19 cellular contexts compared by ENCODE assay signal in genomic region chr12:4261655-4262054, GRCh38. TPM values are rescaled to one million over a fixed set of nuclear protein-coding genes. Genes with fewer than 3 reads are reported as not detected.
DNase-seq lines count a peak whose midpoint lies in the region; ATAC-seq, FAIRE-seq and TF ChIP-seq lines count a peak whose summit lies in the region.
"Had no signal": no experiment of that assay in that cellular context is flagged by ENCODE, and none has a peak within 500 bp of the region (broad histone marks: within the 10 kb centered on the region; RNA-seq: fewer than 3 reads in every experiment).

No MANE protein-coding gene starts in this region.

- H3K9ac ChIP-seq in GM12878 (ENCODE audit: control insufficient read depth, insufficient read depth, low read length) = no peak overlapping the region

- POLR2A ChIA-PET in GM12878 (lab: Charles Lee) = interaction anchor here (0.8 to 5.8 kb wide), 14 partner anchors 9 to 154 kb away, joined by 3 to 49 read pairs (median 3); partner anchors contain the start of gene CCND2

- DNase-seq in GM20000 (ENCODE audit: low spot score) (peak; percentile 68), GM12878 (ENCODE audit: low read depth, low spot score) (peak; percentile 64), NCI-H1092 treated with DMSO at 0.1 percent for 48 hours (lab: John Stamatoyannopoulos, UW) (no peak), DMS 273 (lab: John Stamatoyannopoulos, UW; ENCODE audit: unreplicated experiment) (no peak)
- DNase-seq in activated CD4-positive, alpha-beta T cell treated with anti-CD3 and anti-CD28 coated beads, Interleukin-2, amount 50 U/mL, for 4 hours = no peak
- DNase-seq: activated CD4-positive, alpha-beta T cell treated with anti-CD3 and anti-CD28 coated beads, Interleukin-2, amount 50 U/mL, for 48 hours; activated naive CD8-positive, alpha-beta T cell treated with anti-CD3 and anti-CD28 coated beads, Interleukin-2, amount 10 ng/mL, durations not matched to agents 7 days and 5 days; Caco-2; KG1; NCI-H2029; NCI-H510A; Right ventricle myocardium superior; small intestine; stimulated activated CD8-positive, alpha-beta memory T cell treated with anti-CD3 and anti-CD28 coated beads, Interleukin-4, amount 100 ng/mL, for 48 hours had no signal

- no peaks in the 10 kb centered on the region for H3K27me3 ChIP-seq in GM12878 (replicated peaks in 1 of 2; ENCODE audit: control insufficient read depth in 2 of 2, insufficient read depth in 2 of 2, low read length in 1 of 2)

- no peak for FAIRE-seq in GM12878 (lab: Jason Lieb, UNC)
- FAIRE-seq: small intestine had no signal

- TSS peak; percentile 98 for BruUV-seq in GM12878 (replicated peaks; lab: Mats Ljungman, UMichigan)

- in situ Hi-C loops in GM12878 (cut with MboI) = no loop called here

- ATAC-seq in GM18517 (IDR thresholded peaks at IDR 0.05; ENCODE audit: unreplicated experiment) (peak; percentile 68), HG02870 (IDR thresholded peaks at IDR 0.05; ENCODE audit: unreplicated experiment) (peak; percentile 57), GM12878 (peak; percentile 96), esophagus mucosa (no peak)

- intact Hi-C loops in GM12878 (cut with micrococcal nuclease; ENCODE audit: unreplicated experiment) = loop anchor here (2.0 kb wide), 1 partner anchor 47 kb away; no protein-coding TSS in a partner anchor

- SMC1A ChIA-PET in GM12878 (lab: Charles Lee; ENCODE audit: uncharacterized antibody, unreplicated experiment) = interaction anchor here (0.8 to 4.1 kb wide), 20 partner anchors 10 to 172 kb away, joined by 3 to 53 read pairs (median 8); partner anchors contain the start of gene CCND2

- no peak for TF ChIP-seq EP300 in GM12878 (IDR thresholded peaks at IDR 0.05; ENCODE audit: borderline replicate concordance in 1 of 2, control insufficient read depth in 1 of 2, low read depth in 2 of 2, low read length in 2 of 2)

- H2AFZ ChIP-seq in GM12878 (ENCODE audit: control insufficient read depth, low read depth, low read length) = no peak overlapping the region; the same call in 1 of the 2 replicates

- TF ChIP-seq CTCF in GM20000 (IDR thresholded peaks at IDR 0.05; ENCODE audit: extremely low read depth, missing control alignments) (no peak), GM12878 (IDR thresholded peaks at IDR 0.05 in 2 of 3, conservative IDR thresholded peaks at IDR 0.05 in 1 of 3; ENCODE audit: control insufficient read depth in 2 of 3, extremely low read depth in 1 of 3, insufficient read depth in 1 of 3, low read depth in 3 of 3, low read length in 3 of 3) (no peak)

- peak overlapping the region; percentile 80 for H3K27ac ChIP-seq in GM12878 (ENCODE audit: control insufficient read depth, insufficient read depth)
- H3K27ac ChIP-seq: coronary artery, thoracic aorta had no signal

- TF ChIP-seq RAD21 in GM12878 (IDR thresholded peaks at IDR 0.05; ENCODE audit: insufficient read depth, low read depth, low read length) = no peak

- RAD21 ChIA-PET in GM12878 (lab: Charles Lee; ENCODE audit: unreplicated experiment) = interaction anchor here (0.7 to 5.6 kb wide), 23 partner anchors 11 to 154 kb away, joined by 3 to 58 read pairs (median 5); partner anchors contain the start of gene CCND2

- no peaks in the 10 kb centered on the region for H4K20me1 ChIP-seq in GM12878 (ENCODE audit: control insufficient read depth, insufficient read depth)

- H3K4me2 ChIP-seq in GM12878 (ENCODE audit: control insufficient read depth, insufficient read depth) = peak overlapping the region; percentile 72

- no peaks in the 10 kb centered on the region for H3K36me3 ChIP-seq in GM12878 (ENCODE audit: control insufficient read depth in 2 of 2, insufficient read depth in 2 of 2, low read length in 1 of 2)
- H3K36me3 ChIP-seq: thoracic aorta had no signal

- H3K4me3 ChIP-seq in GM12878 = no peak overlapping the region
- H3K4me3 ChIP-seq: coronary artery, thoracic aorta had no signal

- H3K4me1 ChIP-seq in GM12878 (ENCODE audit: control insufficient read depth, insufficient read depth, low read length) = peaks cover 15% of the 10 kb centered on the region
- H3K4me1 ChIP-seq: Caco-2 had no signal

- no peaks in the 10 kb centered on the region for H3K79me2 ChIP-seq in GM12878 (ENCODE audit: control insufficient read depth, insufficient read depth, low read length)

- CTCF ChIA-PET in GM12878 (lab: Yijun Ruan, JAX) = interaction anchor here (0.6 to 4.0 kb wide), 11 partner anchors 11 to 376 kb away, joined by 3 to 24 read pairs (median 4); no protein-coding TSS in a partner anchor

- TF ChIP-seq POLR2A in GM12878 (IDR thresholded peaks at IDR 0.05; ENCODE audit: low read depth, low read length) = no peak

- H3K9me3 ChIP-seq in GM12878 (replicated peaks; ENCODE audit: control insufficient read depth, insufficient read depth, low read length) = peaks cover 2% of the 10 kb centered on the region; the same call in 2 of the 3 replicates
- H3K9me3 ChIP-seq: thoracic aorta had no signal

TF ChIP-seq in GM12878, 131 proteins besides CTCF, POLR2A, EP300 and RAD21 (continues in another document):
- TF ChIP-seq TAF1 (IDR thresholded peaks at IDR 0.05; ENCODE audit: borderline replicate concordance, low read depth, low read length) (no peak), EGR1 (IDR thresholded peaks at IDR 0.05; ENCODE audit: borderline replicate concordance in 1 of 2, low read depth in 2 of 2, low read length in 2 of 2) (no peak), CHD1 (IDR thresholded peaks at IDR 0.05; ENCODE audit: low read depth, low read length) (no peak), ZBTB33 (IDR thresholded peaks at IDR 0.05) (no peak), NFIC (IDR thresholded peaks at IDR 0.05; ENCODE audit: low read depth, low read length) (0 out of 2 replicates have a peak, but pooled peaks have one; percentile 15), ZSCAN29 (IDR thresholded peaks at IDR 0.05) (no peak), SREBF2 (IDR thresholded peaks at IDR 0.05; ENCODE audit: low read length) (no peak), SIN3A (IDR thresholded peaks at IDR 0.05; ENCODE audit: low read depth, low read length) (no peak), CBFB (IDR thresholded peaks at IDR 0.05; ENCODE audit: low read depth) (no peak), MEF2B (IDR thresholded peaks at IDR 0.05; ENCODE audit: partially characterized antibody, poor library complexity, severe bottlenecking) (peak; percentile 31), ZNF207 (IDR thresholded peaks at IDR 0.05; ENCODE audit: borderline replicate concordance) (no peak), IRF4 (IDR thresholded peaks at IDR 0.05; ENCODE audit: low read depth, low read length) (no peak)

RNA-seq across cellular contexts. Expression of gene CCND2, which starts 11.9 kb away (rescaled TPM):
- total RNA-seq in GM12878 (2013; cell fraction: nucleolus; rRNA removed) = 335 and 378 TPM in 2 replicates
- total RNA-seq in GM12878 (2014; rRNA removed) (141 and 159 TPM in 2 replicates), GM12878 (2014; rRNA removed; fragmentation: Illumina TruSeq; extraction: Trizol) (162 and 163 TPM in 2 replicates), GM12878 (2021) (248 and 260 TPM in 2 replicates), esophagus mucosa (48.9 TPM)
- polyA plus RNA-seq in GM12878 (2011; ENCODE audit: low read depth) = 36.8 TPM
- polyA plus RNA-seq in GM12878 (2011; rRNA removed) (256 and 263 TPM in 2 replicates), GM12878 (2014; fragmentation: Illumina TruSeq; extraction: Trizol) (37.5 and 44.7 TPM in 2 replicates), GM12878 (2014; fragmentation: Nextera tagmentation; extraction: Ambion mirVana) (100 to 1,000 TPM in 1 of 2 experiments, 10 to 100 TPM in 1; 30.1 to 100 TPM), GM12878 (2014; rRNA removed) (73.6 and 78.9 TPM in 2 replicates), GM12878 (2016; fragmentation: Nextera tagmentation; extraction: Ambion mirVana) (100 to 1,000 TPM; 183 to 200 TPM)
- 171 and 198 TPM in 2 replicates for polyA plus RNA-seq in GM12878 (2011; cell fraction: cytosol; rRNA removed)
- 186 and 241 TPM in 2 replicates for polyA plus RNA-seq in GM12878 (2011; cell fraction: nucleus; rRNA removed)
- 55.9 and 67.6 TPM in 2 replicates for polyA plus RNA-seq in GM12878 (2012)
- polyA minus RNA-seq in GM12878 (2011; rRNA and poly(A)+ RNA removed) = 651 and 710 TPM in 2 replicates
- 245 and 274 TPM in 2 replicates for polyA minus RNA-seq in GM12878 (2011; cell fraction: cytosol; rRNA and poly(A)+ RNA removed)
- polyA minus RNA-seq in GM12878 (2011; cell fraction: nucleus; rRNA and poly(A)+ RNA removed) = 123 and 187 TPM in 2 replicates

RNA-seq across cellular contexts. Expression of gene TIGAR, which starts 59.4 kb away (rescaled TPM):
- total RNA-seq in GM12878 (2013; cell fraction: nucleolus; rRNA removed) = 3.7 and 4.3 TPM in 2 replicates
- 8.7 and 10.6 TPM in 2 replicates for total RNA-seq in GM12878 (2014; rRNA removed)
- 10.4 and 10.7 TPM in 2 replicates for total RNA-seq in GM12878 (2014; rRNA removed; fragmentation: Illumina TruSeq; extraction: Trizol)
- total RNA-seq in GM12878 (2021) = 7.6 and 11.5 TPM in 2 replicates
- 5.8 TPM for polyA plus RNA-seq in GM12878 (2011; ENCODE audit: low read depth)
- polyA plus RNA-seq in GM12878 (2011; rRNA removed) = 10.1 and 39.4 TPM in 2 replicates
- 4.1 and 5.4 TPM in 2 replicates for polyA plus RNA-seq in GM12878 (2011; cell fraction: cytosol; rRNA removed)
- polyA plus RNA-seq in GM12878 (2011; cell fraction: nucleus; rRNA removed) = 3.6 and 4.6 TPM in 2 replicates
- 7.6 and 8.1 TPM in 2 replicates for polyA plus RNA-seq in GM12878 (2012)
- 18.9 and 21.8 TPM in 2 replicates for polyA plus RNA-seq in GM12878 (2014; fragmentation: Illumina TruSeq; extraction: Trizol)
- 10 to 100 TPM; 32.9 to 45.7 TPM for polyA plus RNA-seq in GM12878 (2014; fragmentation: Nextera tagmentation; extraction: Ambion mirVana)
- 14.1 and 15.9 TPM in 2 replicates for polyA plus RNA-seq in GM12878 (2014; rRNA removed)
- polyA plus RNA-seq in GM12878 (2016; fragmentation: Nextera tagmentation; extraction: Ambion mirVana) = 10 to 100 TPM; 39.0 to 40.6 TPM
- 2.7 and 3.1 TPM in 2 replicates for polyA minus RNA-seq in GM12878 (2011; rRNA and poly(A)+ RNA removed)
- 0.67 and 1.2 TPM in 2 replicates for polyA minus RNA-seq in GM12878 (2011; cell fraction: cytosol; rRNA and poly(A)+ RNA removed)
- polyA minus RNA-seq in GM12878 (2011; cell fraction: nucleus; rRNA and poly(A)+ RNA removed) = 2.2 and 5.0 TPM in 2 replicates
- 6.1 TPM for total RNA-seq in esophagus mucosa

Comparison
In these comparisons a context has a peak if more than half of its experiments do, and no peak if none do; other contexts are left out.
1. DNase-seq: peak in GM20000 (single experiment) and GM12878 (single experiment); none in NCI-H1092 treated with DMSO at 0.1 percent for 48 hours (single experiment), DMS 273 (single experiment) and activated CD4-positive, alpha-beta T cell treated with anti-CD3 and anti-CD28 coated beads, Interleukin-2, amount 50 U/mL, for 4 hours (0 of 2).